12 cellular contexts compared by ENCODE assay signal in genomic region chr2:96345403-96345802, GRCh38. TPM values are rescaled to one million over a fixed set of nuclear protein-coding genes. Genes with fewer than 3 reads are reported as not detected.
DNase-seq lines count a peak whose midpoint lies in the region; ATAC-seq and TF ChIP-seq lines count a peak whose summit lies in the region.
"Had no signal": no experiment of that assay in that cellular context is flagged by ENCODE, and none has a peak within 500 bp of the region (broad histone marks: within the 10 kb centered on the region; RNA-seq: fewer than 3 reads in every experiment).

No MANE protein-coding gene starts in this region.

- H3K9me3 ChIP-seq in PC-9 (ENCODE audit: insufficient read depth, low read depth), result no peaks in the 10 kb centered on the region
- no peaks in the 10 kb centered on the region for H3K9me3 ChIP-seq in parathyroid adenoma (ENCODE audit: control insufficient read depth, low read length)
- H3K9me3 ChIP-seq: body of pancreas had no signal

- H3K4me1 ChIP-seq in PC-9 (replicated peaks; ENCODE audit: insufficient read depth) (peaks cover 16% of the 10 kb centered on the region), parathyroid adenoma (peaks cover 6% of the 10 kb centered on the region)
- H3K4me1 ChIP-seq: body of pancreas had no signal

- H3K27me3 Mint-ChIP-seq in activated naive CD8-positive, alpha-beta T cell treated with anti-CD3 and anti-CD28 coated beads, Interleukin-2, amount 50 U/mL, for 24 hours, result no peaks in the 10 kb centered on the region
- H3K27me3 Mint-ChIP-seq: activated B cell treated with CpG ODN at 0.5 μM for 24 hours had no signal

- H3K27me3 ChIP-seq in PC-9 (ENCODE audit: insufficient read depth, low read depth) (no peaks in the 10 kb centered on the region), parathyroid adenoma (ENCODE audit: control insufficient read depth, insufficient read depth, low read length) (no peaks in the 10 kb centered on the region)
- H3K27me3 ChIP-seq: body of pancreas had no signal

- CTCF ChIA-PET in PC-9 (lab: Charles Lee), result interaction anchor here (0.6 kb wide), 1 partner anchor 144 kb away, joined by 3 read pairs; no protein-coding TSS in a partner anchor

- no peak for ATAC-seq in activated naive CD8-positive, alpha-beta T cell treated with anti-CD3 and anti-CD28 coated beads, Interleukin-2, amount 50 U/mL, for 24 hours
- ATAC-seq: body of pancreas had no signal

- H3K9ac ChIP-seq in parathyroid adenoma, result no peak overlapping the region

- H3K79me2 ChIP-seq in PC-9 (ENCODE audit: low read depth) (peaks cover 14% of the 10 kb centered on the region), parathyroid adenoma (no peaks in the 10 kb centered on the region)

- BruUV-seq in PC-9 (replicated peaks; lab: Mats Ljungman, UMichigan), result no TSS peak

- TF ChIP-seq CTCF in PC-9 (conservative IDR thresholded peaks at IDR 0.05), result peak; percentile 27; the same call in 1 of the 2 replicates
- peak; percentile 38 for TF ChIP-seq CTCF in epithelial cell of proximal tubule (conservative IDR thresholded peaks at IDR 0.05; ENCODE audit: low read depth, low read length)
- no peak for TF ChIP-seq CTCF in parathyroid adenoma (IDR thresholded peaks at IDR 0.05)

- H3K4me1 Mint-ChIP-seq in activated naive CD8-positive, alpha-beta T cell treated with anti-CD3 and anti-CD28 coated beads, Interleukin-2, amount 50 U/mL, for 24 hours, result peaks cover 39% of the 10 kb centered on the region

- peak; percentile 28 for DNase-seq in NCI-H82 (lab: John Stamatoyannopoulos, UW)
- no peak for DNase-seq in NCI-H82 treated with DMSO at 0.1 percent for 48 hours (lab: John Stamatoyannopoulos, UW; ENCODE audit: unreplicated experiment)
- no peak for DNase-seq in PC-9
- DNase-seq in epithelial cell of proximal tubule (ENCODE audit: low read depth), result no peak
- DNase-seq in middle frontal gyrus (ENCODE audit: extremely low spot score, low spot score), result no peak
- DNase-seq in stimulated activated naive CD4-positive, alpha-beta T cell (lab: John Stamatoyannopoulos, UW), result no peak
- DNase-seq in activated naive CD8-positive, alpha-beta T cell treated with anti-CD3 and anti-CD28 coated beads, Interleukin-2, amount 50 U/mL, for 24 hours, result no peak
- DNase-seq: activated B cell treated with CpG ODN at 0.5 μM for 24 hours, body of pancreas, NCI-H510A treated with DMSO at 0.1 percent for 48 hours, posterior cingulate gyrus had no signal

- no peak overlapping the region for H3K27ac Mint-ChIP-seq in activated naive CD8-positive, alpha-beta T cell treated with anti-CD3 and anti-CD28 coated beads, Interleukin-2, amount 50 U/mL, for 24 hours
- H3K27ac Mint-ChIP-seq: activated B cell treated with CpG ODN at 0.5 μM for 24 hours had no signal

- no peaks in the 10 kb centered on the region for H3K9me2 ChIP-seq in PC-9 (ENCODE audit: insufficient read depth)

- intact Hi-C loops in PC-9 (cut with micrococcal nuclease; ENCODE audit: unreplicated experiment), result no loop called here

- H2AFZ ChIP-seq in PC-9 (no peak overlapping the region), parathyroid adenoma (peak overlapping the region; percentile 34)

- 0 out of 2 replicates have a peak, but pooled peaks cover 8% of the 10 kb centered on the region for H3F3A ChIP-seq in PC-9 (ENCODE audit: insufficient read depth, low read depth)

- H3K4me3 ChIP-seq in PC-9 (no peak overlapping the region), epithelial cell of proximal tubule (ENCODE audit: low read depth, low read length) (no peak overlapping the region), parathyroid adenoma (ENCODE audit: low read depth, low read length) (no peak overlapping the region)
- H3K4me3 ChIP-seq: body of pancreas had no signal

- POLR2A ChIA-PET in PC-9 (lab: Charles Lee; ENCODE audit: unreplicated experiment), result no interaction called here

- H3K36me3 ChIP-seq in PC-9 (ENCODE audit: low read depth), result peaks cover 55% of the 10 kb centered on the region
- no peaks in the 10 kb centered on the region for H3K36me3 ChIP-seq in parathyroid adenoma (ENCODE audit: control insufficient read depth, insufficient read depth, low read length)

- H3K36me3 Mint-ChIP-seq in activated naive CD8-positive, alpha-beta T cell treated with anti-CD3 and anti-CD28 coated beads, Interleukin-2, amount 50 U/mL, for 24 hours (ENCODE audit: low read depth), result peaks cover 78% of the 10 kb centered on the region

- 0 out of 2 replicates have a peak, but pooled peaks cover 3% of the 10 kb centered on the region for H4K20me1 ChIP-seq in PC-9 (ENCODE audit: insufficient read depth)

- no peak overlapping the region for H3K4me2 ChIP-seq in PC-9
- H3K4me2 ChIP-seq in parathyroid adenoma (ENCODE audit: low read length), result no peak overlapping the region

- no peak overlapping the region for H3K4me3 Mint-ChIP-seq in activated naive CD8-positive, alpha-beta T cell treated with anti-CD3 and anti-CD28 coated beads, Interleukin-2, amount 50 U/mL, for 24 hours
- H3K4me3 Mint-ChIP-seq: activated B cell treated with CpG ODN at 0.5 μM for 24 hours had no signal

- no peaks in the 10 kb centered on the region for H3K9me3 Mint-ChIP-seq in activated naive CD8-positive, alpha-beta T cell treated with anti-CD3 and anti-CD28 coated beads, Interleukin-2, amount 50 U/mL, for 24 hours
- H3K9me3 Mint-ChIP-seq: activated B cell treated with CpG ODN at 0.5 μM for 24 hours had no signal

- H3K27ac ChIP-seq in PC-9 (no peak overlapping the region), parathyroid adenoma (no peak overlapping the region)
- H3K27ac ChIP-seq: body of pancreas had no signal

RNA-seq across cellular contexts. Expression of gene NCAPH, which starts 9.8 kb away (rescaled TPM):
- total RNA-seq in PC-9 (2021), result 55.0 and 55.4 TPM in 2 replicates
- 45.2 and 58.7 TPM in 2 replicates for total RNA-seq in epithelial cell of proximal tubule

RNA-seq across cellular contexts. Expression of gene ITPRIPL1, which starts 20.3 kb away (rescaled TPM):
- not detected in 2 replicates for total RNA-seq in PC-9 (2021)
- total RNA-seq in epithelial cell of proximal tubule, result 7.7 and 10.3 TPM in 2 replicates

RNA-seq across cellular contexts. Expression of gene SNRNP200, which starts 40.1 kb away (rescaled TPM):
- total RNA-seq in PC-9 (2021), result 214 and 229 TPM in 2 replicates
- 77.2 and 88.9 TPM in 2 replicates for total RNA-seq in epithelial cell of proximal tubule
